Comparison of ENCODE assay signal across 1 cellular context in genomic region chr9:133973791-133974630, GRCh38.
TF ChIP-seq lines count a peak whose summit lies in the region.

No MANE protein-coding gene starts in this region.

TF ChIP-seq in HepG2, 621 proteins besides CTCF, POLR2A, EP300 and RAD21 (continued from another document and continues in another):
- TF ChIP-seq, protein P1, sequence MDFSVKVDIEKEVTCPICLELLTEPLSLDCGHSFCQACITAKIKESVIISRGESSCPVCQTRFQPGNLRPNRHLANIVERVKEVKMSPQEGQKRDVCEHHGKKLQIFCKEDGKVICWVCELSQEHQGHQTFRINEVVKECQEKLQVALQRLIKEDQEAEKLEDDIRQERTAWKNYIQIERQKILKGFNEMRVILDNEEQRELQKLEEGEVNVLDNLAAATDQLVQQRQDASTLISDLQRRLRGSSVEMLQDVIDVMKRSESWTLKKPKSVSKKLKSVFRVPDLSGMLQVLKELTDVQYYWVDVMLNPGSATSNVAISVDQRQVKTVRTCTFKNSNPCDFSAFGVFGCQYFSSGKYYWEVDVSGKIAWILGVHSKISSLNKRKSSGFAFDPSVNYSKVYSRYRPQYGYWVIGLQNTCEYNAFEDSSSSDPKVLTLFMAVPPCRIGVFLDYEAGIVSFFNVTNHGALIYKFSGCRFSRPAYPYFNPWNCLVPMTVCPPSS (IDR thresholded peaks at IDR 0.05) = no peak
- no peak for TF ChIP-seq SP2 (CRISPR knock-in tag; IDR thresholded peaks at IDR 0.05)
- TF ChIP-seq, protein P2, sequence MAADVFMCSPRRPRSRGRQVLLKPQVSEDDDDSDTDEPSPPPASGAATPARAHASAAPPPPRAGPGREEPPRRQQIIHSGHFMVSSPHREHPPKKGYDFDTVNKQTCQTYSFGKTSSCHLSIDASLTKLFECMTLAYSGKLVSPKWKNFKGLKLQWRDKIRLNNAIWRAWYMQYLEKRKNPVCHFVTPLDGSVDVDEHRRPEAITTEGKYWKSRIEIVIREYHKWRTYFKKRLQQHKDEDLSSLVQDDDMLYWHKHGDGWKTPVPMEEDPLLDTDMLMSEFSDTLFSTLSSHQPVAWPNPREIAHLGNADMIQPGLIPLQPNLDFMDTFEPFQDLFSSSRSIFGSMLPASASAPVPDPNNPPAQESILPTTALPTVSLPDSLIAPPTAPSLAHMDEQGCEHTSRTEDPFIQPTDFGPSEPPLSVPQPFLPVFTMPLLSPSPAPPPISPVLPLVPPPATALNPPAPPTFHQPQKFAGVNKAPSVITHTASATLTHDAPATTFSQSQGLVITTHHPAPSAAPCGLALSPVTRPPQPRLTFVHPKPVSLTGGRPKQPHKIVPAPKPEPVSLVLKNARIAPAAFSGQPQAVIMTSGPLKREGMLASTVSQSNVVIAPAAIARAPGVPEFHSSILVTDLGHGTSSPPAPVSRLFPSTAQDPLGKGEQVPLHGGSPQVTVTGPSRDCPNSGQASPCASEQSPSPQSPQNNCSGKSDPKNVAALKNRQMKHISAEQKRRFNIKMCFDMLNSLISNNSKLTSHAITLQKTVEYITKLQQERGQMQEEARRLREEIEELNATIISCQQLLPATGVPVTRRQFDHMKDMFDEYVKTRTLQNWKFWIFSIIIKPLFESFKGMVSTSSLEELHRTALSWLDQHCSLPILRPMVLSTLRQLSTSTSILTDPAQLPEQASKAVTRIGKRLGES (CRISPR knock-in tag; IDR thresholded peaks at IDR 0.05; ENCODE audit: borderline replicate concordance) = no peak
- no peak for TF ChIP-seq ZNF691 (CRISPR knock-in tag; IDR thresholded peaks at IDR 0.05; ENCODE audit: borderline replicate concordance, low read depth)
- no peak for TF ChIP-seq POLR2AphosphoS2 (IDR thresholded peaks at IDR 0.05; ENCODE audit: low read depth, low read length)
- no peak for TF ChIP-seq ZNF230 (CRISPR knock-in tag; IDR thresholded peaks at IDR 0.05)
- TF ChIP-seq SMAD9 (CRISPR knock-in tag; IDR thresholded peaks at IDR 0.05) = no peak
- no peak for TF ChIP-seq ZNF670 (CRISPR knock-in tag; IDR thresholded peaks at IDR 0.05; ENCODE audit: borderline replicate concordance)
- peak; percentile 21 for TF ChIP-seq YY1 (IDR thresholded peaks at IDR 0.05; ENCODE audit: insufficient read depth, insufficient replicate concordance, low read depth, low read length)
- TF ChIP-seq IRF2 (CRISPR knock-in tag; IDR thresholded peaks at IDR 0.05) = no peak
- no peak for TF ChIP-seq ZNF33A (CRISPR knock-in tag; IDR thresholded peaks at IDR 0.05; ENCODE audit: borderline replicate concordance)
- no peak for TF ChIP-seq THAP11 (CRISPR knock-in tag; IDR thresholded peaks at IDR 0.05)
- TF ChIP-seq ZFP1 (CRISPR knock-in tag; IDR thresholded peaks at IDR 0.05) = no peak
- no peak; the same call in 1 of the 2 replicates for TF ChIP-seq GMEB1 (CRISPR knock-in tag; IDR thresholded peaks at IDR 0.05; ENCODE audit: borderline replicate concordance)
- no peak for TF ChIP-seq CHCHD3 (CRISPR knock-in tag; IDR thresholded peaks at IDR 0.05)
- no peak for TF ChIP-seq FIP1L1 (IDR thresholded peaks at IDR 0.05; ENCODE audit: borderline replicate concordance, insufficient read depth, low read depth, low read length)
- TF ChIP-seq, protein P3, sequence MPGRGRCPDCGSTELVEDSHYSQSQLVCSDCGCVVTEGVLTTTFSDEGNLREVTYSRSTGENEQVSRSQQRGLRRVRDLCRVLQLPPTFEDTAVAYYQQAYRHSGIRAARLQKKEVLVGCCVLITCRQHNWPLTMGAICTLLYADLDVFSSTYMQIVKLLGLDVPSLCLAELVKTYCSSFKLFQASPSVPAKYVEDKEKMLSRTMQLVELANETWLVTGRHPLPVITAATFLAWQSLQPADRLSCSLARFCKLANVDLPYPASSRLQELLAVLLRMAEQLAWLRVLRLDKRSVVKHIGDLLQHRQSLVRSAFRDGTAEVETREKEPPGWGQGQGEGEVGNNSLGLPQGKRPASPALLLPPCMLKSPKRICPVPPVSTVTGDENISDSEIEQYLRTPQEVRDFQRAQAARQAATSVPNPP (CRISPR knock-in tag; IDR thresholded peaks at IDR 0.05) = no peak
- peak; percentile 65; the same call in 1 of the 2 replicates for TF ChIP-seq MYC (CRISPR knock-in tag; IDR thresholded peaks at IDR 0.05; ENCODE audit: borderline replicate concordance)
- no peak for TF ChIP-seq ONECUT2 (CRISPR knock-in tag; IDR thresholded peaks at IDR 0.05)
- no peak for TF ChIP-seq ZNF660 (CRISPR knock-in tag; IDR thresholded peaks at IDR 0.05; ENCODE audit: borderline replicate concordance, low read depth)
- TF ChIP-seq, protein P4, sequence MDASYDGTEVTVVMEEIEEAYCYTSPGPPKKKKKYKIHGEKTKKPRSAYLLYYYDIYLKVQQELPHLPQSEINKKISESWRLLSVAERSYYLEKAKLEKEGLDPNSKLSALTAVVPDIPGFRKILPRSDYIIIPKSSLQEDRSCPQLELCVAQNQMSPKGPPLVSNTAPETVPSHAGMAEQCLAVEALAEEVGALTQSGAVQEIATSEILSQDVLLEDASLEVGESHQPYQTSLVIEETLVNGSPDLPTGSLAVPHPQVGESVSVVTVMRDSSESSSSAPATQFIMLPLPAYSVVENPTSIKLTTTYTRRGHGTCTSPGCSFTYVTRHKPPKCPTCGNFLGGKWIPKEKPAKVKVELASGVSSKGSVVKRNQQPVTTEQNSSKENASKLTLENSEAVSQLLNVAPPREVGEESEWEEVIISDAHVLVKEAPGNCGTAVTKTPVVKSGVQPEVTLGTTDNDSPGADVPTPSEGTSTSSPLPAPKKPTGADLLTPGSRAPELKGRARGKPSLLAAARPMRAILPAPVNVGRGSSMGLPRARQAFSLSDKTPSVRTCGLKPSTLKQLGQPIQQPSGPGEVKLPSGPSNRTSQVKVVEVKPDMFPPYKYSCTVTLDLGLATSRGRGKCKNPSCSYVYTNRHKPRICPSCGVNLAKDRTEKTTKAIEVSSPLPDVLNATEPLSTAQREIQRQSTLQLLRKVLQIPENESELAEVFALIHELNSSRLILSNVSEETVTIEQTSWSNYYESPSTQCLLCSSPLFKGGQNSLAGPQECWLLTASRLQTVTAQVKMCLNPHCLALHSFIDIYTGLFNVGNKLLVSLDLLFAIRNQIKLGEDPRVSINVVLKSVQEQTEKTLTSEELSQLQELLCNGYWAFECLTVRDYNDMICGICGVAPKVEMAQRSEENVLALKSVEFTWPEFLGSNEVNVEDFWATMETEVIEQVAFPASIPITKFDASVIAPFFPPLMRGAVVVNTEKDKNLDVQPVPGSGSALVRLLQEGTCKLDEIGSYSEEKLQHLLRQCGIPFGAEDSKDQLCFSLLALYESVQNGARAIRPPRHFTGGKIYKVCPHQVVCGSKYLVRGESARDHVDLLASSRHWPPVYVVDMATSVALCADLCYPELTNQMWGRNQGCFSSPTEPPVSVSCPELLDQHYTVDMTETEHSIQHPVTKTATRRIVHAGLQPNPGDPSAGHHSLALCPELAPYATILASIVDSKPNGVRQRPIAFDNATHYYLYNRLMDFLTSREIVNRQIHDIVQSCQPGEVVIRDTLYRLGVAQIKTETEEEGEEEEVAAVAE (CRISPR knock-in tag; IDR thresholded peaks at IDR 0.05; ENCODE audit: borderline replicate concordance) = 0 out of 2 replicates have a peak, but pooled peaks have one; percentile 25
- no peak for TF ChIP-seq GTF3A (CRISPR knock-in tag; conservative IDR thresholded peaks at IDR 0.05)
- no peak; the same call in 1 of the 2 replicates for TF ChIP-seq FOXA3 (CRISPR knock-in tag; IDR thresholded peaks at IDR 0.05)
- TF ChIP-seq, protein P5, sequence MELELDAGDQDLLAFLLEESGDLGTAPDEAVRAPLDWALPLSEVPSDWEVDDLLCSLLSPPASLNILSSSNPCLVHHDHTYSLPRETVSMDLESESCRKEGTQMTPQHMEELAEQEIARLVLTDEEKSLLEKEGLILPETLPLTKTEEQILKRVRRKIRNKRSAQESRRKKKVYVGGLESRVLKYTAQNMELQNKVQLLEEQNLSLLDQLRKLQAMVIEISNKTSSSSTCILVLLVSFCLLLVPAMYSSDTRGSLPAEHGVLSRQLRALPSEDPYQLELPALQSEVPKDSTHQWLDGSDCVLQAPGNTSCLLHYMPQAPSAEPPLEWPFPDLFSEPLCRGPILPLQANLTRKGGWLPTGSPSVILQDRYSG (CRISPR knock-in tag; IDR thresholded peaks at IDR 0.05) = no peak
- no peak for TF ChIP-seq SP1 (IDR thresholded peaks at IDR 0.05)
- TF ChIP-seq SP1 (CRISPR knock-in tag; IDR thresholded peaks at IDR 0.05) = no peak
- TF ChIP-seq FOXK2 (IDR thresholded peaks at IDR 0.05) = no peak
- TF ChIP-seq ZNF17 (CRISPR knock-in tag; IDR thresholded peaks at IDR 0.05) = no peak
- peak; percentile 80; the same call in 1 of the 2 replicates for TF ChIP-seq MTA1 (CRISPR knock-in tag; IDR thresholded peaks at IDR 0.05; ENCODE audit: borderline replicate concordance)
- TF ChIP-seq U2AF1 (optimal IDR thresholded peaks at IDR 0.05; ENCODE audit: low read depth, low read length) = no peak
- no peak for TF ChIP-seq ZKSCAN5 (CRISPR knock-in tag; IDR thresholded peaks at IDR 0.05)
- TF ChIP-seq, protein P6, sequence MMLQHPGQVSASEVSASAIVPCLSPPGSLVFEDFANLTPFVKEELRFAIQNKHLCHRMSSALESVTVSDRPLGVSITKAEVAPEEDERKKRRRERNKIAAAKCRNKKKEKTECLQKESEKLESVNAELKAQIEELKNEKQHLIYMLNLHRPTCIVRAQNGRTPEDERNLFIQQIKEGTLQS (CRISPR knock-in tag; IDR thresholded peaks at IDR 0.05) = no peak
- no peak for TF ChIP-seq ZNF546 (CRISPR knock-in tag; conservative IDR thresholded peaks at IDR 0.05)
- TF ChIP-seq ADNP (CRISPR knock-in tag; IDR thresholded peaks at IDR 0.05) = no peak
- TF ChIP-seq SRY (CRISPR knock-in tag; IDR thresholded peaks at IDR 0.05) = no peak
- TF ChIP-seq SIN3A (IDR thresholded peaks at IDR 0.05; ENCODE audit: borderline replicate concordance, low read depth, low read length) = no peak
- TF ChIP-seq NFRKB (IDR thresholded peaks at IDR 0.05) = no peak
- TF ChIP-seq, protein P7, sequence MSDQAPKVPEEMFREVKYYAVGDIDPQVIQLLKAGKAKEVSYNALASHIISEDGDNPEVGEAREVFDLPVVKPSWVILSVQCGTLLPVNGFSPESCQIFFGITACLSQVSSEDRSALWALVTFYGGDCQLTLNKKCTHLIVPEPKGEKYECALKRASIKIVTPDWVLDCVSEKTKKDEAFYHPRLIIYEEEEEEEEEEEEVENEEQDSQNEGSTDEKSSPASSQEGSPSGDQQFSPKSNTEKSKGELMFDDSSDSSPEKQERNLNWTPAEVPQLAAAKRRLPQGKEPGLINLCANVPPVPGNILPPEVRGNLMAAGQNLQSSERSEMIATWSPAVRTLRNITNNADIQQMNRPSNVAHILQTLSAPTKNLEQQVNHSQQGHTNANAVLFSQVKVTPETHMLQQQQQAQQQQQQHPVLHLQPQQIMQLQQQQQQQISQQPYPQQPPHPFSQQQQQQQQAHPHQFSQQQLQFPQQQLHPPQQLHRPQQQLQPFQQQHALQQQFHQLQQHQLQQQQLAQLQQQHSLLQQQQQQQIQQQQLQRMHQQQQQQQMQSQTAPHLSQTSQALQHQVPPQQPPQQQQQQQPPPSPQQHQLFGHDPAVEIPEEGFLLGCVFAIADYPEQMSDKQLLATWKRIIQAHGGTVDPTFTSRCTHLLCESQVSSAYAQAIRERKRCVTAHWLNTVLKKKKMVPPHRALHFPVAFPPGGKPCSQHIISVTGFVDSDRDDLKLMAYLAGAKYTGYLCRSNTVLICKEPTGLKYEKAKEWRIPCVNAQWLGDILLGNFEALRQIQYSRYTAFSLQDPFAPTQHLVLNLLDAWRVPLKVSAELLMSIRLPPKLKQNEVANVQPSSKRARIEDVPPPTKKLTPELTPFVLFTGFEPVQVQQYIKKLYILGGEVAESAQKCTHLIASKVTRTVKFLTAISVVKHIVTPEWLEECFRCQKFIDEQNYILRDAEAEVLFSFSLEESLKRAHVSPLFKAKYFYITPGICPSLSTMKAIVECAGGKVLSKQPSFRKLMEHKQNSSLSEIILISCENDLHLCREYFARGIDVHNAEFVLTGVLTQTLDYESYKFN (CRISPR knock-in tag; conservative IDR thresholded peaks at IDR 0.05) = peak; percentile 75
- no peak for TF ChIP-seq NCOA1 (CRISPR knock-in tag; IDR thresholded peaks at IDR 0.05)
- TF ChIP-seq ZNF749 (CRISPR knock-in tag; IDR thresholded peaks at IDR 0.05; ENCODE audit: borderline replicate concordance) = no peak
- TF ChIP-seq RFXAP (CRISPR knock-in tag; IDR thresholded peaks at IDR 0.05; ENCODE audit: borderline replicate concordance) = no peak
- TF ChIP-seq NFATC3 (CRISPR knock-in tag; IDR thresholded peaks at IDR 0.05) = no peak
- no peak for TF ChIP-seq CCDC6 (CRISPR knock-in tag; IDR thresholded peaks at IDR 0.05)
- TF ChIP-seq ZNF713 (CRISPR knock-in tag; IDR thresholded peaks at IDR 0.05) = peak; percentile 24; the same call in 1 of the 2 replicates
- no peak for TF ChIP-seq LCORL (IDR thresholded peaks at IDR 0.05)
- peak; percentile 81 for TF ChIP-seq LCORL (CRISPR knock-in tag; IDR thresholded peaks at IDR 0.05)
- TF ChIP-seq WIZ (CRISPR knock-in tag; IDR thresholded peaks at IDR 0.05) = no peak
- no peak for TF ChIP-seq RBM39 (IDR thresholded peaks at IDR 0.05; ENCODE audit: low read depth, low read length, poor library complexity, severe bottlenecking)
- TF ChIP-seq ZNF589 (CRISPR knock-in tag; conservative IDR thresholded peaks at IDR 0.05) = no peak
- TF ChIP-seq ZNF788 (CRISPR knock-in tag; IDR thresholded peaks at IDR 0.05; ENCODE audit: borderline replicate concordance) = peak; percentile 70; the same call in 1 of the 2 replicates
- TF ChIP-seq SNRNP70 (IDR thresholded peaks at IDR 0.05; ENCODE audit: low read depth, low read length) = no peak
- no peak for TF ChIP-seq SRF (IDR thresholded peaks at IDR 0.05; ENCODE audit: low read depth, low read length)
- no peak for TF ChIP-seq RFX3 (CRISPR knock-in tag; IDR thresholded peaks at IDR 0.05)
- TF ChIP-seq ZFP36 (IDR thresholded peaks at IDR 0.05; ENCODE audit: borderline replicate concordance, low read depth, low read length, partially characterized antibody) = peak; percentile 61
- TF ChIP-seq ZNF746 (CRISPR knock-in tag; IDR thresholded peaks at IDR 0.05) = no peak
- no peak for TF ChIP-seq HMG20B (CRISPR knock-in tag; conservative IDR thresholded peaks at IDR 0.05)
